Comparison of ENCODE assay signal across 8 cellular contexts in the genomic region with DNA sequence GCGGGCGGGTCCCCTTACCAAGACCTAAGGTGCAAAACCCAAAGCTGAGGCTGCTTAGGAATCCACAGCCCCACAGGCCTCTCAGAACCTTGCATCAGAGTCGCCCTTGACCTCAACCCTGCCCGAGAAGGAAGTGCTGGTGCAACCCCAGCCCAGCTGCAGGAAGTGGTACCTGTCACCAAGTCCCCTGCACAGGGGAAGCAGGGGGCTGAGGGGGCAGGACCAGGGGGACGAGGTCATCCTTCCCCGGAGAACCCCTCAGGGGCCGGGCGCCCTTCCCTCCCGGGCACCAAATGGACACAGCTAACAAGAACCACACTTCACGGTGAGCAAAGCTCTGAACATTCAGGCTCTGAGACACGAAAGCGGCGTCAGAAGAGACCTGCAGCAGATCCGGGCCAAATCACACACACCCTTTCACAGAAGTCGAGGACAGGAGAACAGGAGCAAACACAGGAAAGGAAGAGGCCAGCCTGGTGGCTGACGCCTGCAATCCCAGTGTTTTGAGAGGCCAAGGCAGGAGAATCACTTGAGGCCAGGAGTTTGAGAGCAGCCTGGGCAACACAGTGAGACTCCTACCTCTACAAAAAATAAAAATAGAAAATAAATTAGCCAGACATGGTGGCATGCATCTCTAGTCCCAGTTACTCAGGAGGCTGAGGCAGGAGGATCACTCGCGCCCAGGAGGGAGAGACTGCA. TPM values are rescaled to one million over a fixed set of nuclear protein-coding genes. Genes with fewer than 3 reads are reported as not detected.
DNase-seq lines count a peak whose midpoint lies in the region; ATAC-seq, FAIRE-seq and TF ChIP-seq lines count a peak whose summit lies in the region.

No MANE protein-coding gene starts in this region.

- DNase-seq in GM10266 (ENCODE audit: extremely low spot score): peak; percentile 62
- DNase-seq in activated CD8-positive, alpha-beta T cell treated with anti-CD3 and anti-CD28 coated beads, Interleukin-2, amount 10 ng/mL, durations not matched to agents 7 days and 5 days: peak; percentile 88
- DNase-seq in Caco-2: no peak
- no peak for DNase-seq in RCC 7860 (ENCODE audit: low spot score)
- no peak for DNase-seq in ovary
- no peak for DNase-seq in NCI-H524 (lab: John Stamatoyannopoulos, UW)

- peak overlapping the region; percentile 87 for H3K27ac Mint-ChIP-seq in activated CD8-positive, alpha-beta T cell treated with anti-CD3 and anti-CD28 coated beads, Interleukin-2, amount 10 ng/mL, durations not matched to agents 7 days and 5 days
- no peak overlapping the region for H3K27ac Mint-ChIP-seq in Caco-2 (ENCODE audit: unreplicated experiment)

- H3K9me3 Mint-ChIP-seq in activated CD8-positive, alpha-beta T cell treated with anti-CD3 and anti-CD28 coated beads, Interleukin-2, amount 10 ng/mL, durations not matched to agents 7 days and 5 days (ENCODE audit: insufficient read depth): no peaks in the 10 kb centered on the region
- no peaks in the 10 kb centered on the region for H3K9me3 Mint-ChIP-seq in Caco-2 (ENCODE audit: unreplicated experiment)

- no TSS peak for BruUV-seq in Caco-2 (replicated peaks; lab: Mats Ljungman, UMichigan)

- peaks cover 86% of the 10 kb centered on the region for H3K4me1 Mint-ChIP-seq in activated CD8-positive, alpha-beta T cell treated with anti-CD3 and anti-CD28 coated beads, Interleukin-2, amount 10 ng/mL, durations not matched to agents 7 days and 5 days (ENCODE audit: low read depth)
- no peaks in the 10 kb centered on the region for H3K4me1 Mint-ChIP-seq in Caco-2 (ENCODE audit: low read depth, unreplicated experiment)

- POLR2A ChIA-PET in activated CD8-positive, alpha-beta T cell treated with anti-CD3 and anti-CD28 coated beads, Interleukin-2, amount 10 ng/mL, durations not matched to agents 7 days and 5 days (lab: Charles Lee): interaction anchor here (0.9 to 4.8 kb wide), 4 partner anchors 13 to 41 kb away, joined by 4 to 57 read pairs (median 22); partner anchors contain the start of gene PTTG1IP
- POLR2A ChIA-PET in Caco-2 (lab: Charles Lee): no interaction called here

- intact Hi-C loops in Caco-2 (cut with micrococcal nuclease; ENCODE audit: unreplicated experiment): no loop called here
- intact Hi-C loops in ovary (cut with DNase I): no loop called here

- H3K9me3 ChIP-seq in mononuclear cell (ENCODE audit: low read depth, low read length) (no peaks in the 10 kb centered on the region), Caco-2 (no peaks in the 10 kb centered on the region), ovary (no peaks in the 10 kb centered on the region)

- peak; percentile 46 for ATAC-seq in HG03432 (IDR thresholded peaks at IDR 0.05; ENCODE audit: unreplicated experiment)
- ATAC-seq in activated CD8-positive, alpha-beta T cell treated with anti-CD3 and anti-CD28 coated beads, Interleukin-2, amount 10 ng/mL, durations not matched to agents 7 days and 5 days: peak; percentile 61

- no peak overlapping the region for H3K27ac ChIP-seq in ovary

- CTCF ChIA-PET in activated CD8-positive, alpha-beta T cell treated with anti-CD3 and anti-CD28 coated beads, Interleukin-2, amount 10 ng/mL, durations not matched to agents 7 days and 5 days (lab: Charles Lee): interaction anchor here (0.8 to 8.1 kb wide), 10 partner anchors 11 to 121 kb away, joined by 3 to 74 read pairs (median 4); partner anchors contain the start of gene UBE2G2
- CTCF ChIA-PET in Caco-2 (lab: Charles Lee): no interaction called here

- no peaks in the 10 kb centered on the region for H3K27me3 Mint-ChIP-seq in activated CD8-positive, alpha-beta T cell treated with anti-CD3 and anti-CD28 coated beads, Interleukin-2, amount 10 ng/mL, durations not matched to agents 7 days and 5 days (ENCODE audit: low read depth)
- peaks cover 1% of the 10 kb centered on the region for H3K27me3 Mint-ChIP-seq in Caco-2 (ENCODE audit: insufficient read depth, unreplicated experiment)

- peaks cover 99% of the 10 kb centered on the region for H3K4me1 ChIP-seq in mononuclear cell (ENCODE audit: insufficient read depth, low read length)
- no peaks in the 10 kb centered on the region for H3K4me1 ChIP-seq in Caco-2
- H3K4me1 ChIP-seq in ovary (ENCODE audit: insufficient read depth): peaks cover 3% of the 10 kb centered on the region

- peak overlapping the region; percentile 66 for H3K4me3 Mint-ChIP-seq in activated CD8-positive, alpha-beta T cell treated with anti-CD3 and anti-CD28 coated beads, Interleukin-2, amount 10 ng/mL, durations not matched to agents 7 days and 5 days
- no peak overlapping the region for H3K4me3 Mint-ChIP-seq in Caco-2 (ENCODE audit: unreplicated experiment)

- H3K27me3 ChIP-seq in mononuclear cell (ENCODE audit: insufficient read depth, low read length): no peaks in the 10 kb centered on the region
- H3K27me3 ChIP-seq in Caco-2 (replicated peaks; ENCODE audit: control insufficient read depth, insufficient read depth, low read length): no peaks in the 10 kb centered on the region
- H3K27me3 ChIP-seq in ovary: no peaks in the 10 kb centered on the region

- peaks cover 62% of the 10 kb centered on the region for H3K36me3 Mint-ChIP-seq in activated CD8-positive, alpha-beta T cell treated with anti-CD3 and anti-CD28 coated beads, Interleukin-2, amount 10 ng/mL, durations not matched to agents 7 days and 5 days (ENCODE audit: low read depth)
- H3K36me3 Mint-ChIP-seq in Caco-2 (ENCODE audit: insufficient read depth, unreplicated experiment): no peaks in the 10 kb centered on the region

- H3K4me3 ChIP-seq in mononuclear cell (ENCODE audit: low read length): peak overlapping the region; percentile 33
- no peak overlapping the region for H3K4me3 ChIP-seq in Caco-2 (ENCODE audit: low read depth, low read length)
- H3K4me3 ChIP-seq in ovary: no peak overlapping the region

- 82 to 86% (median 83%) methylated on average over 17 to 18 of the region's 18 CpGs for WGBS in ovary, 3 donors

- FAIRE-seq in RCC 7860 (lab: Jason Lieb, UNC): no peak

- H3K36me3 ChIP-seq in Caco-2 (ENCODE audit: control insufficient read depth, insufficient read depth, low read length) (no peaks in the 10 kb centered on the region), ovary (no peaks in the 10 kb centered on the region)

- TF ChIP-seq POLR2A in ovary (IDR thresholded peaks at IDR 0.05): no peak

- TF ChIP-seq CTCF in GM10266 (IDR thresholded peaks at IDR 0.05; ENCODE audit: control insufficient read depth, insufficient read depth, low read depth, missing control alignments) (no peak), Caco-2 (IDR thresholded peaks at IDR 0.05; ENCODE audit: insufficient read depth in 1 of 2, low read depth in 1 of 2, low read length in 1 of 2, severe bottlenecking in 1 of 2, unreplicated experiment in 1 of 2) (no peak), ovary (IDR thresholded peaks at IDR 0.05) (no peak)

- no peak for TF ChIP-seq EP300 in ovary (IDR thresholded peaks at IDR 0.05)

RNA-seq across cellular contexts. Expression of gene ITGB2, which starts 6.4 kb away (rescaled TPM):
- total RNA-seq in activated CD8-positive, alpha-beta T cell treated with anti-CD3 and anti-CD28 coated beads, Interleukin-2, amount 10 ng/mL, durations not matched to agents 7 days and 5 days: 100 to 1,000 TPM; 503 to 530 TPM
- 761 TPM for total RNA-seq in mononuclear cell
- total RNA-seq in Caco-2 (2022): 0.48 and 1.1 TPM in 2 replicates
- total RNA-seq in ovary: 10 to 100 TPM in 6 of 7 donors, 1 to 10 TPM in 1; 9.6 to 58.3 (median 17.6) TPM
- polyA plus RNA-seq in ovary: 10 to 100 TPM; 13.0 to 31.1 TPM

RNA-seq across cellular contexts. Expression of gene SLX9, which starts 25.5 kb away (rescaled TPM):
- total RNA-seq in activated CD8-positive, alpha-beta T cell treated with anti-CD3 and anti-CD28 coated beads, Interleukin-2, amount 10 ng/mL, durations not matched to agents 7 days and 5 days: 10 to 100 TPM; 56.6 to 60.4 TPM
- 5.2 TPM for total RNA-seq in mononuclear cell
- total RNA-seq in Caco-2 (2022): 54.0 and 62.1 TPM in 2 replicates
- total RNA-seq in ovary: 10 to 100 TPM in 6 of 7 donors, 1 to 10 TPM in 1; 5.6 to 24.1 (median 17.2) TPM
- polyA plus RNA-seq in ovary: 10 to 100 TPM in 1 of 2 donors, 1 to 10 TPM in 1; 5.6 to 14.0 TPM

RNA-seq across cellular contexts. Expression of gene PTTG1IP, which starts 40.8 kb away (rescaled TPM):
- 10 to 100 TPM; 54.9 to 55.2 TPM for total RNA-seq in activated CD8-positive, alpha-beta T cell treated with anti-CD3 and anti-CD28 coated beads, Interleukin-2, amount 10 ng/mL, durations not matched to agents 7 days and 5 days
- total RNA-seq in mononuclear cell (71.9 TPM), Caco-2 (2022) (296 and 306 TPM in 2 replicates), ovary (100 to 1,000 TPM; 133 to 226 (median 143) TPM)
- 100 to 1,000 TPM; 144 to 420 TPM for polyA plus RNA-seq in ovary

Comparison
In these comparisons a context has a peak if more than half of its experiments do, and no peak if none do; other contexts are left out.
1. DNase-seq: peak in GM10266 (single experiment) and activated CD8-positive, alpha-beta T cell treated with anti-CD3 and anti-CD28 coated beads, Interleukin-2, amount 10 ng/mL, durations not matched to agents 7 days and 5 days (single experiment); none in Caco-2 (0 of 2), RCC 7860 (single experiment), ovary (0 of 5) and NCI-H524 (0 of 2).
2. RNA of gene ITGB2, which starts 6.4 kb away (total RNA-seq): 761 TPM in mononuclear cell (single experiment) and 503 to 530 TPM in activated CD8-positive, alpha-beta T cell treated with anti-CD3 and anti-CD28 coated beads, Interleukin-2, amount 10 ng/mL, durations not matched to agents 7 days and 5 days; 9.6 to 58.3 TPM in ovary and 0.48 to 1.1 TPM in Caco-2; every median in the first group is over 4 times any median in the second.